8 cellular contexts compared by ENCODE assay signal in genomic region chr2:102251042-102251848, GRCh38.
DNase-seq lines count a peak whose midpoint lies in the region; ATAC-seq and TF ChIP-seq lines count a peak whose summit lies in the region.

No MANE protein-coding gene starts in this region.

- H3K4me3 ChIP-seq in NT2/D1 (ENCODE audit: insufficient read length, low read depth) (peak overlapping the region; percentile 51), sigmoid colon (peak overlapping the region; percentile 21 to 45 (median 42))

- intact Hi-C loops in left ventricle myocardium superior (cut with micrococcal nuclease) (loop anchor here (5.0 kb wide), 1 partner anchor 106 kb away; the partner anchor contains the start of gene IL18R1), sigmoid colon (cut with DNase I) (no loop called here)

- peak; percentile 58 for DNase-seq in NT2/D1 (ENCODE audit: low read depth, low spot score)
- DNase-seq in activated naive CD4-positive, alpha-beta T cell treated with Interleukin-2 at 50 U/mL for 16 hours = peak; percentile 68
- DNase-seq in left ventricle myocardium superior = peak; percentile 73
- DNase-seq in sigmoid colon = no peak
- no peak for DNase-seq in SKM-1 treated with dmso at 0.1 percent for 144 hours (lab: John Stamatoyannopoulos, UW; ENCODE audit: unreplicated experiment)

- no peak overlapping the region for H3K27ac ChIP-seq in sigmoid colon

- H3K4me1 ChIP-seq in NT2/D1 (ENCODE audit: insufficient read depth, insufficient read length) = no peaks in the 10 kb centered on the region
- peaks cover 0 to 12% (median 8%) of the 10 kb centered on the region in 4 donors for H3K4me1 ChIP-seq in sigmoid colon

- H3K36me3 ChIP-seq in NT2/D1 (ENCODE audit: insufficient read depth, insufficient read length, low read length) (no peaks in the 10 kb centered on the region), sigmoid colon (no peaks in the 10 kb centered on the region)

- TF ChIP-seq POLR2A in GM18505 (IDR thresholded peaks at IDR 0.05; ENCODE audit: borderline replicate concordance, extremely low read depth, insufficient read depth, insufficient read length) (no peak), sigmoid colon (IDR thresholded peaks at IDR 0.05) (no peak)

- ATAC-seq in GM18505 (IDR thresholded peaks at IDR 0.05; ENCODE audit: unreplicated experiment) (peak; percentile 82), left ventricle myocardium superior (peak; percentile 86), HG02884 (IDR thresholded peaks at IDR 0.05; ENCODE audit: unreplicated experiment) (no peak), HG03095 (IDR thresholded peaks at IDR 0.05; ENCODE audit: unreplicated experiment) (no peak)

- H3K27me3 ChIP-seq in NT2/D1 (ENCODE audit: insufficient read depth, insufficient read length) = peaks cover 28% of the 10 kb centered on the region
- no peaks in the 10 kb centered on the region for H3K27me3 ChIP-seq in sigmoid colon

- TF ChIP-seq CTCF in sigmoid colon (IDR thresholded peaks at IDR 0.05) = peak; percentile 24 to 60 (median 42)

- WGBS in sigmoid colon, 2 donors = 4 to 6% methylated on average over 52 of the region's 52 CpGs

- no peaks in the 10 kb centered on the region for H3K9me3 ChIP-seq in NT2/D1 (ENCODE audit: insufficient read depth, low read length)
- no peaks in the 10 kb centered on the region for H3K9me3 ChIP-seq in sigmoid colon

- no peak for TF ChIP-seq EP300 in sigmoid colon (IDR thresholded peaks at IDR 0.05)

- peak overlapping the region; percentile 62 for H3K9ac ChIP-seq in NT2/D1 (ENCODE audit: insufficient read length, low read depth)

Comparison
In these comparisons a context has a peak if more than half of its experiments do, and no peak if none do; other contexts are left out.
1. ATAC-seq: peak in GM18505 (single experiment) and left ventricle myocardium superior (single experiment); none in HG02884 (single experiment) and HG03095 (single experiment).
2. DNase-seq: peak in NT2/D1 (single experiment), activated naive CD4-positive, alpha-beta T cell treated with Interleukin-2 at 50 U/mL for 16 hours (single experiment) and left ventricle myocardium superior (single experiment); none in sigmoid colon (single experiment) and SKM-1 treated with dmso at 0.1 percent for 144 hours (single experiment).